Comparison of ENCODE assay signal across 8 cellular contexts in genomic region chr11:69013009-69013951, GRCh38. TPM values are rescaled to one million over a fixed set of nuclear protein-coding genes. Genes with fewer than 3 reads are reported as not detected.
DNase-seq lines count a peak whose midpoint lies in the region; ATAC-seq and TF ChIP-seq lines count a peak whose summit lies in the region.

MRGPRF (minus strand) TSS chr11:69013246; CDS start chr11:69009901, 3,345 bp downstream.

- H3K9me3 ChIP-seq in IMR-90 (ENCODE audit: control insufficient read depth, insufficient read depth, low read length), result no peaks in the 10 kb centered on the region
- H3K9me3 ChIP-seq in mucosa of descending colon, result no peaks in the 10 kb centered on the region

- peak within 1 kb of the TSS; percentile 89 to 91 for H4K8ac ChIP-seq in IMR-90 (ENCODE audit: low read depth in 2 of 2, low read length in 2 of 2)

- H2BK20ac ChIP-seq in IMR-90 (ENCODE audit: low read depth, low read length), result peak within 1 kb of the TSS; percentile 70

- peak within 1 kb of the TSS; percentile 97 for H2BK5ac ChIP-seq in IMR-90 (ENCODE audit: low read depth, low read length, poor library complexity, severe bottlenecking)

- H3K36me3 Mint-ChIP-seq in endothelial cell (ENCODE audit: low read depth, unreplicated experiment), result no peaks in the 10 kb centered on the region

- no peaks in the 10 kb centered on the region for H3K4me1 Mint-ChIP-seq in endothelial cell (ENCODE audit: unreplicated experiment)

- H3K4me3 ChIP-seq in IMR-90 (ENCODE audit: insufficient read depth, low read depth, low read length) (peak within 1 kb of the TSS; percentile 68), mucosa of descending colon (peak within 1 kb of the TSS; percentile 19)

- H3K4me2 ChIP-seq in IMR-90 (ENCODE audit: low read depth, low read length), result peak within 1 kb of the TSS; percentile 90

- peak within 1 kb of the TSS; percentile 90 for H3K18ac ChIP-seq in IMR-90 (ENCODE audit: low read depth, low read length)

- H4K20me1 ChIP-seq in IMR-90 (ENCODE audit: insufficient read depth, low read length), result peaks cover 3% of the 10 kb centered on the region

- BruUV-seq in IMR-90 (replicated peaks; lab: Mats Ljungman, UMichigan), result no TSS peak

- peak; percentile 55 for TF ChIP-seq RAD21 in IMR-90 (IDR thresholded peaks at IDR 0.05; ENCODE audit: low read length)

- H2AK9ac ChIP-seq in IMR-90 (replicated peaks; ENCODE audit: low read depth, low read length, poor library complexity), result peak within 1 kb of the TSS; percentile 100

- TF ChIP-seq CTCF in IMR-90 (conservative IDR thresholded peaks at IDR 0.05; ENCODE audit: low read depth, low read length) (peak; percentile 78), endothelial cell (IDR thresholded peaks at IDR 0.05; ENCODE audit: unreplicated experiment) (peak; percentile 13), mucosa of descending colon (IDR thresholded peaks at IDR 0.05) (no peak)

- DNase-seq in ACHN, result peak; percentile 21
- DNase-seq in IMR-90, result peak; percentile 91
- DNase-seq in endothelial cell (ENCODE audit: low spot score), result peak; percentile 39
- peak; percentile 75 to 88 (median 80) for DNase-seq in mucosa of descending colon
- DNase-seq in HPDE6-E6E7 (ENCODE audit: extremely low spot score), result no peak
- DNase-seq in NCI-H1105 treated with DMSO at 0.1 percent for 48 hours (lab: John Stamatoyannopoulos, UW), result no peak
- DNase-seq in NCI-H1930 (lab: John Stamatoyannopoulos, UW), result no peak

- peak within 1 kb of the TSS; percentile 99 for H3K27ac ChIP-seq in IMR-90 (ENCODE audit: insufficient read depth, low read length)

- H3K23ac ChIP-seq in IMR-90 (ENCODE audit: low read depth, low read length), result peak within 1 kb of the TSS; percentile 91

- ATAC-seq in IMR-90 (ENCODE audit: low read depth), result peak; percentile 48
- ATAC-seq in mucosa of descending colon, result peak; percentile 40
- ATAC-seq in HG03045 (IDR thresholded peaks at IDR 0.05; ENCODE audit: unreplicated experiment), result no peak

- no peak for TF ChIP-seq POLR2A in IMR-90 (IDR thresholded peaks at IDR 0.05; ENCODE audit: low read depth, low read length)

- in situ Hi-C loops in ACHN (cut with HindIII; ENCODE audit: low pct_ligation_motif_present, low pct_unique_long_range_greater_than_20kb, low sequenced_read_pairs), result no loop called here
- in situ Hi-C loops in IMR-90 (cut with MboI; ENCODE audit: low sequenced_read_pairs), result no loop called here

- H3K27me3 ChIP-seq in IMR-90 (ENCODE audit: control insufficient read depth, insufficient read depth, low read length), result no peaks in the 10 kb centered on the region

- H3K9me1 ChIP-seq in IMR-90 (ENCODE audit: insufficient read depth, low read length), result peaks cover 18% of the 10 kb centered on the region

- 2% methylated on average over 9 of the region's 43 CpGs; no CpG with 5 or more reads in 1 of the 2 experiments for WGBS in IMR-90 (ENCODE audit: extremely low coverage in 2 of 2, insufficient read length in 1 of 2), 2 experiments

- H3K4me3 Mint-ChIP-seq in endothelial cell (ENCODE audit: unreplicated experiment), result peak within 1 kb of the TSS; percentile 37

- H2BK120ac ChIP-seq in IMR-90 (ENCODE audit: low read depth, low read length), result peak within 1 kb of the TSS; percentile 96

- H3K4me1 ChIP-seq in IMR-90 (ENCODE audit: control insufficient read depth, insufficient read depth, low read length) (peaks cover 43% of the 10 kb centered on the region), mucosa of descending colon (ENCODE audit: low read depth) (peaks cover 19% of the 10 kb centered on the region)

- H3K56ac ChIP-seq in IMR-90 (ENCODE audit: extremely low read depth, insufficient read depth, low read length), result peak within 1 kb of the TSS; percentile 92

- peak within 1 kb of the TSS; percentile 89 for H2AFZ ChIP-seq in IMR-90 (replicated peaks; ENCODE audit: low read length, poor library complexity)

- H2AK5ac ChIP-seq in IMR-90 (ENCODE audit: low read depth, low read length), result peak within 1 kb of the TSS; percentile 98

- H3K4ac ChIP-seq in IMR-90 (ENCODE audit: low read depth, low read length), result peak within 1 kb of the TSS; percentile 98

- H3K14ac ChIP-seq in IMR-90 (replicated peaks; ENCODE audit: low read depth, low read length), result peak within 1 kb of the TSS; percentile 99

- peak within 1 kb of the TSS; percentile 88; the same call in 2 of the 3 replicates for H2BK15ac ChIP-seq in IMR-90 (ENCODE audit: low read depth, low read length)

- POLR2A ChIA-PET in IMR-90 (lab: Charles Lee; ENCODE audit: unreplicated experiment), result interaction anchor here (0.6 to 1.4 kb wide), 4 partner anchors 12 to 67 kb away, joined by 3 to 7 read pairs (median 4); no protein-coding TSS in a partner anchor

- peaks cover 4% of the 10 kb centered on the region for H3K36me3 ChIP-seq in IMR-90 (ENCODE audit: control insufficient read depth, insufficient read depth, low read length)
- no peaks in the 10 kb centered on the region for H3K36me3 ChIP-seq in mucosa of descending colon (ENCODE audit: low read depth)

- H3K9me3 Mint-ChIP-seq in endothelial cell (ENCODE audit: unreplicated experiment), result no peaks in the 10 kb centered on the region

- peak within 1 kb of the TSS; percentile 95 for H3K9ac ChIP-seq in IMR-90 (ENCODE audit: low read depth, low read length)

- H3K27me3 Mint-ChIP-seq in endothelial cell (ENCODE audit: unreplicated experiment), result peaks cover 9% of the 10 kb centered on the region

- peak within 1 kb of the TSS; percentile 80 for H4K5ac ChIP-seq in IMR-90 (ENCODE audit: low read depth, low read length)

- CTCF ChIA-PET in IMR-90 (lab: Yijun Ruan, JAX), result interaction anchor here (0.6 to 2.5 kb wide), 6 partner anchors 11 to 1274 kb away, joined by 3 to 11 read pairs (median 4); no protein-coding TSS in a partner anchor

- intact Hi-C loops in IMR-90 (cut with micrococcal nuclease), result loop anchor here (1.0 to 5.0 kb wide), 5 partner anchors 31 to 630 kb away; partner anchors contain the start of gene CPT1A
- intact Hi-C loops in mucosa of descending colon (cut with DNase I, micrococcal nuclease), result no loop called here

- dilution Hi-C loops in IMR-90 (cut with HindIII; ENCODE audit: low sequenced_read_pairs, unreplicated experiment), result no loop called here

- H3K27ac Mint-ChIP-seq in endothelial cell (ENCODE audit: unreplicated experiment), result no peak within 1 kb of the TSS

- H4K91ac ChIP-seq in IMR-90 (ENCODE audit: insufficient read depth, low read depth, low read length), result peak within 1 kb of the TSS; percentile 92

- peaks cover 18 to 42% of the 10 kb centered on the region in 2 experiments; a peak in 3 of 4 replicates for H3K79me1 ChIP-seq in IMR-90 (ENCODE audit: low read depth in 1 of 2, low read length in 2 of 2)

TF ChIP-seq in IMR-90, 13 proteins besides CTCF, POLR2A, EP300 and RAD21:
- TF ChIP-seq BHLHE40 (IDR thresholded peaks at IDR 0.05; ENCODE audit: low read depth, low read length) (0 out of 2 replicates have a peak, but pooled peaks have one; percentile 7), FOS (IDR thresholded peaks at IDR 0.05; ENCODE audit: low read depth, low read length) (0 out of 2 replicates have a peak, but pooled peaks have one; percentile 10), USF2 (IDR thresholded peaks at IDR 0.05; ENCODE audit: low read depth, low read length) (no peak), CHD1 (IDR thresholded peaks at IDR 0.05; ENCODE audit: low read depth, low read length) (no peak), NFE2L2 (IDR thresholded peaks at IDR 0.05; ENCODE audit: low read depth, low read length) (no peak), RFX5 (IDR thresholded peaks at IDR 0.05; ENCODE audit: low read depth, low read length) (no peak), SMC3 (IDR thresholded peaks at IDR 0.05; ENCODE audit: low read depth, low read length) (peak; percentile 57), MAZ (IDR thresholded peaks at IDR 0.05; ENCODE audit: borderline replicate concordance, low read depth, low read length) (peak; percentile 82; the same call in 1 of the 2 replicates), MXI1 (IDR thresholded peaks at IDR 0.05; ENCODE audit: borderline replicate concordance, low read depth, low read length) (no peak), CEBPB (IDR thresholded peaks at IDR 0.05; ENCODE audit: low read depth, low read length) (0 out of 2 replicates have a peak, but pooled peaks have one; percentile 33), ELK1 (IDR thresholded peaks at IDR 0.05; ENCODE audit: borderline replicate concordance, low read depth, low read length) (no peak), MAFK (IDR thresholded peaks at IDR 0.05; ENCODE audit: low read depth, low read length) (no peak), RCOR1 (IDR thresholded peaks at IDR 0.05; ENCODE audit: insufficient replicate concordance, low read length) (peak; percentile 67)

RNA-seq across cellular contexts. Expression of gene MRGPRF, which starts in this region (rescaled TPM):
- total RNA-seq in IMR-90 (2012; rRNA removed) (5.8 and 6.3 TPM in 2 replicates), endothelial cell (ENCODE audit: unreplicated experiment) (0.54 TPM), mucosa of descending colon (100 to 1,000 TPM in 1 of 3 donors, 10 to 100 TPM in 1, 1 to 10 TPM in 1; 4.7 to 117 (median 14.2) TPM)
- 27.3 and 28.8 TPM in 2 replicates for polyA plus RNA-seq in IMR-90 (2012; rRNA removed)
- 27.9 and 54.6 TPM in 2 replicates for polyA plus RNA-seq in IMR-90 (2012; cell fraction: cytosol; rRNA removed)
- polyA plus RNA-seq in IMR-90 (2012; cell fraction: nucleus; rRNA removed; ENCODE audit: low replicate concordance), result 17.5 and 36.2 TPM in 2 replicates

Comparison
In these comparisons a context has a peak if more than half of its experiments do, and no peak if none do; other contexts are left out.
1. Peak in DNase-seq in endothelial cell; RNA of the gene not detected or under 1 TPM.
2. DNase-seq: peak in ACHN (single experiment), IMR-90 (single experiment) and mucosa of descending colon (3 of 3); none in HPDE6-E6E7 (single experiment), NCI-H1105 treated with DMSO at 0.1 percent for 48 hours (single experiment) and NCI-H1930 (0 of 2).